9 cellular contexts compared by ENCODE assay signal in genomic region chr19:40612831-40613668, GRCh38. TPM values are rescaled to one million over a fixed set of nuclear protein-coding genes. Genes with fewer than 3 reads are reported as not detected.
DNase-seq lines count a peak whose midpoint lies in the region; ATAC-seq, FAIRE-seq and TF ChIP-seq lines count a peak whose summit lies in the region.
"Had no signal": no experiment of that assay in that cellular context is flagged by ENCODE, and none has a peak within 500 bp of the region (broad histone marks: within the 10 kb centered on the region; RNA-seq: fewer than 3 reads in every experiment).

No MANE protein-coding gene starts in this region.

- H3K36me3 ChIP-seq in parathyroid adenoma (ENCODE audit: control insufficient read depth, insufficient read depth, low read length), result no peaks in the 10 kb centered on the region

- no peaks in the 10 kb centered on the region for H3K79me2 ChIP-seq in parathyroid adenoma

- no peak for FAIRE-seq in urothelium cell line (lab: Jason Lieb, UNC)

- peak overlapping the region; percentile 72 for H2AFZ ChIP-seq in parathyroid adenoma

- TF ChIP-seq CTCF in parathyroid adenoma (IDR thresholded peaks at IDR 0.05), result no peak

- H3K4me3 ChIP-seq in parathyroid adenoma (ENCODE audit: low read depth, low read length), result peak overlapping the region; percentile 60

- H3K4me1 ChIP-seq in parathyroid adenoma, result peaks cover 7% of the 10 kb centered on the region

- DNase-seq in COLO829 (ENCODE audit: low spot score) (peak; percentile 94), MV-4-11 (lab: John Stamatoyannopoulos, UW) (peak; percentile 57), urothelium cell line (ENCODE audit: low spot score) (peak; percentile 35), RKO (ENCODE audit: low spot score) (no peak)
- peak; percentile 61 to 63 for DNase-seq in activated CD8-positive, alpha-beta memory T cell treated with anti-CD3 and anti-CD28 coated beads for 4 hours (ENCODE audit: low read depth in 2 of 2)

- no peaks in the 10 kb centered on the region for H3K27me3 ChIP-seq in parathyroid adenoma (ENCODE audit: control insufficient read depth, insufficient read depth, low read length)

- no peak overlapping the region for H3K27ac ChIP-seq in parathyroid adenoma
- H3K27ac ChIP-seq: HL-60 had no signal

- H3K9me3 ChIP-seq in parathyroid adenoma (ENCODE audit: control insufficient read depth, low read length), result no peaks in the 10 kb centered on the region

- peak; percentile 24 for ATAC-seq in esophagus mucosa
- ATAC-seq in GM21381 (IDR thresholded peaks at IDR 0.05; ENCODE audit: unreplicated experiment), result no peak

- no peak overlapping the region for H3K9ac ChIP-seq in parathyroid adenoma

- peak overlapping the region; percentile 74 for H3K4me2 ChIP-seq in parathyroid adenoma (ENCODE audit: low read length)

RNA-seq across cellular contexts. Expression of gene LTBP4, which starts 11.9 kb away (rescaled TPM):
- 68.1 TPM for total RNA-seq in esophagus mucosa

RNA-seq across cellular contexts. Expression of gene SHKBP1, which starts 36.4 kb away (rescaled TPM):
- total RNA-seq in esophagus mucosa, result 42.8 TPM
